1 cellular context compared by ENCODE assay signal in the genomic region with DNA sequence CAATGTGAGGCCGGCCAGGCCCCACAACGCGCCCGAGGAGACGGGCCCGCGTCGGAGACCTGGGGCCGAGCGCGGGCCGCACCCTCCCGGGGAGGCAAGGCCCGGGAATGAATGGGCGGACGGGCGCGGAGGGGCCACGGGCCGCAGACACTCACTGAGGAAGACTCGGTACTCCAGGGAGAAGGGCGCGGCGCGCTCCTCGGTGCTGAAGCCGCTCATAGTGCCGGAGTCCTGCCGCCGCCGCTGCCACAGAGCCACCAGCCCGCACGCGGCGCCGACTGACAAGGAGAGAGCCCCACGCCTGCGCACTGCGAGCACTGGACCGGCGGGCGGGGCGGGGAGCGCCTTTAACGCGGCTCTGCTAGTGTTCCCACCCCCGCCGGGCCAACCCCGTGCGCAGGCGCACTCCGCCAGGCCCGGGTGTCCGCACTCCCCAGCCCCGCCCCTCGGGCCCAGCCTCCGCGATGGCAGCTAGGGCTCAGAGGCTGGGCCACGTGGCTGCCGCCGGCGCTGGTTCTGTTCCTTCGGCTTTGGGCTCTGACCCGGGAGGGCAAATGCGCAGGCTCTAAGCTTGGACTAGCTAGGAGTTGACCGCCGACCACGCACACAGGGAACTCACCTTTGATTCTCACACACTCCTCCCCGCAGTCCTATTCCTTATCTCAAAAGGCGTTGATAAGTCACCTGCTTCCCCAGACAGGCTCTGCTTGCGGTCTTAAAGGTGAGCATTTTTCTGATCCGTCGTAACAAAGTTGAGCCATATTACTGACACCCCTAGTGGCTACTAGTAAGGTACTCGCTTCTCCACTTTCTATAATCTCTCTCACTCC.
TF ChIP-seq lines count a peak whose summit lies in the region.

PPA1 (minus strand) TSS at position 321 of the 830 bp plus-strand sequence; CDS start at position 219, 102 bp downstream.

TF ChIP-seq in HEK293, 187 proteins besides CTCF, POLR2A, EP300 and RAD21 (continued from another document and continues in another):
- TF ChIP-seq, protein P1, sequence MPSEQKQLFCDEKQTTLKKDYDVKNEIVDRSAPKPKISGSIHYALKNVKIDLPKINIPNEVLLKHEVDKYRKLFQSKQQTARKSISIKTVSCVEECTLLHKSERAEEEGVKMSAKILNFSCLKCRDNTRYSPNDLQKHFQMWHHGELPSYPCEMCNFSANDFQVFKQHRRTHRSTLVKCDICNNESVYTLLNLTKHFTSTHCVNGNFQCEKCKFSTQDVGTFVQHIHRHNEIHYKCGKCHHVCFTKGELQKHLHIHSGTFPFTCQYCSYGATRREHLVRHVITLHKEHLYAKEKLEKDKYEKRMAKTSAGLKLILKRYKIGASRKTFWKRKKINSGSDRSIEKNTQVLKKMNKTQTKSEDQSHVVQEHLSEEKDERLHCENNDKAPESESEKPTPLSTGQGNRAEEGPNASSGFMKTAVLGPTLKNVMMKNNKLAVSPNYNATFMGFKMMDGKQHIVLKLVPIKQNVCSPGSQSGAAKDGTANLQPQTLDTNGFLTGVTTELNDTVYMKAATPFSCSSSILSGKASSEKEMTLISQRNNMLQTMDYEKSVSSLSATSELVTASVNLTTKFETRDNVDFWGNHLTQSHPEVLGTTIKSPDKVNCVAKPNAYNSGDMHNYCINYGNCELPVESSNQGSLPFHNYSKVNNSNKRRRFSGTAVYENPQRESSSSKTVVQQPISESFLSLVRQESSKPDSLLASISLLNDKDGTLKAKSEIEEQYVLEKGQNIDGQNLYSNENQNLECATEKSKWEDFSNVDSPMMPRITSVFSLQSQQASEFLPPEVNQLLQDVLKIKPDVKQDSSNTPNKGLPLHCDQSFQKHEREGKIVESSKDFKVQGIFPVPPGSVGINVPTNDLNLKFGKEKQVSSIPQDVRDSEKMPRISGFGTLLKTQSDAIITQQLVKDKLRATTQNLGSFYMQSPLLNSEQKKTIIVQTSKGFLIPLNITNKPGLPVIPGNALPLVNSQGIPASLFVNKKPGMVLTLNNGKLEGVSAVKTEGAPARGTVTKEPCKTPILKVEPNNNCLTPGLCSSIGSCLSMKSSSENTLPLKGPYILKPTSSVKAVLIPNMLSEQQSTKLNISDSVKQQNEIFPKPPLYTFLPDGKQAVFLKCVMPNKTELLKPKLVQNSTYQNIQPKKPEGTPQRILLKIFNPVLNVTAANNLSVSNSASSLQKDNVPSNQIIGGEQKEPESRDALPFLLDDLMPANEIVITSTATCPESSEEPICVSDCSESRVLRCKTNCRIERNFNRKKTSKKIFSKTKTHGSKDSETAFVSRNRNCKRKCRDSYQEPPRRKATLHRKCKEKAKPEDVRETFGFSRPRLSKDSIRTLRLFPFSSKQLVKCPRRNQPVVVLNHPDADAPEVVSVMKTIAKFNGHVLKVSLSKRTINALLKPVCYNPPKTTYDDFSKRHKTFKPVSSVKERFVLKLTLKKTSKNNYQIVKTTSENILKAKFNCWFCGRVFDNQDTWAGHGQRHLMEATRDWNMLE (tag by site-specific recombination; conservative IDR thresholded peaks at IDR 0.05; ENCODE audit: low read depth) = 0 out of 2 replicates have a peak, but pooled peaks have one; percentile 16
- peak; percentile 34; the same call in 1 of the 2 replicates for TF ChIP-seq INSM2 (tag by site-specific recombination; IDR thresholded peaks at IDR 0.05)
- TF ChIP-seq ZSCAN4 (tag by site-specific recombination; IDR thresholded peaks at IDR 0.05) = peak; percentile 12; the same call in 1 of the 2 replicates
- TF ChIP-seq ZNF302 (tag by site-specific recombination; IDR thresholded peaks at IDR 0.05; ENCODE audit: low read depth) = no peak
- TF ChIP-seq GLIS1 (tag by site-specific recombination; IDR thresholded peaks at IDR 0.05) = peak; percentile 56
- TF ChIP-seq ZNF23 (tag by site-specific recombination; IDR thresholded peaks at IDR 0.05; ENCODE audit: borderline replicate concordance) = no peak
- peak; percentile 39; the same call in 1 of the 2 replicates for TF ChIP-seq ZBTB48 (tag by site-specific recombination; IDR thresholded peaks at IDR 0.05)
- peak; percentile 62 for TF ChIP-seq ZNF24 (tag by site-specific recombination; IDR thresholded peaks at IDR 0.05)
- no peak for TF ChIP-seq ZNF19 (tag by site-specific recombination; IDR thresholded peaks at IDR 0.05; ENCODE audit: low read depth)
- TF ChIP-seq ZNF600 (tag by site-specific recombination; IDR thresholded peaks at IDR 0.05) = peak; percentile 65; the same call in 1 of the 2 replicates
- TF ChIP-seq ZNF785 (tag by site-specific recombination; IDR thresholded peaks at IDR 0.05) = no peak
- no peak for TF ChIP-seq ZNF623 (tag by site-specific recombination; IDR thresholded peaks at IDR 0.05)
- TF ChIP-seq ZNF747 (tag by site-specific recombination; IDR thresholded peaks at IDR 0.05) = no peak
- TF ChIP-seq KLF17 (tag by site-specific recombination; IDR thresholded peaks at IDR 0.05) = peak; percentile 11; the same call in 1 of the 2 replicates
- peak; percentile 53; the same call in 1 of the 2 replicates for TF ChIP-seq ZBTB7A (tag by site-specific recombination; IDR thresholded peaks at IDR 0.05; ENCODE audit: low read depth)
- TF ChIP-seq, protein P2, sequence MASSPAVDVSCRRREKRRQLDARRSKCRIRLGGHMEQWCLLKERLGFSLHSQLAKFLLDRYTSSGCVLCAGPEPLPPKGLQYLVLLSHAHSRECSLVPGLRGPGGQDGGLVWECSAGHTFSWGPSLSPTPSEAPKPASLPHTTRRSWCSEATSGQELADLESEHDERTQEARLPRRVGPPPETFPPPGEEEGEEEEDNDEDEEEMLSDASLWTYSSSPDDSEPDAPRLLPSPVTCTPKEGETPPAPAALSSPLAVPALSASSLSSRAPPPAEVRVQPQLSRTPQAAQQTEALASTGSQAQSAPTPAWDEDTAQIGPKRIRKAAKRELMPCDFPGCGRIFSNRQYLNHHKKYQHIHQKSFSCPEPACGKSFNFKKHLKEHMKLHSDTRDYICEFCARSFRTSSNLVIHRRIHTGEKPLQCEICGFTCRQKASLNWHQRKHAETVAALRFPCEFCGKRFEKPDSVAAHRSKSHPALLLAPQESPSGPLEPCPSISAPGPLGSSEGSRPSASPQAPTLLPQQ (tag by site-specific recombination; IDR thresholded peaks at IDR 0.05) = peak; percentile 55
- TF ChIP-seq ZNF501 (tag by site-specific recombination; IDR thresholded peaks at IDR 0.05) = peak; percentile 47; the same call in 1 of the 2 replicates
- no peak for TF ChIP-seq ZNF426 (tag by site-specific recombination; IDR thresholded peaks at IDR 0.05)
- TF ChIP-seq ZBTB26 (tag by site-specific recombination; optimal IDR thresholded peaks at IDR 0.05) = peak; percentile 95
- TF ChIP-seq, protein P3, sequence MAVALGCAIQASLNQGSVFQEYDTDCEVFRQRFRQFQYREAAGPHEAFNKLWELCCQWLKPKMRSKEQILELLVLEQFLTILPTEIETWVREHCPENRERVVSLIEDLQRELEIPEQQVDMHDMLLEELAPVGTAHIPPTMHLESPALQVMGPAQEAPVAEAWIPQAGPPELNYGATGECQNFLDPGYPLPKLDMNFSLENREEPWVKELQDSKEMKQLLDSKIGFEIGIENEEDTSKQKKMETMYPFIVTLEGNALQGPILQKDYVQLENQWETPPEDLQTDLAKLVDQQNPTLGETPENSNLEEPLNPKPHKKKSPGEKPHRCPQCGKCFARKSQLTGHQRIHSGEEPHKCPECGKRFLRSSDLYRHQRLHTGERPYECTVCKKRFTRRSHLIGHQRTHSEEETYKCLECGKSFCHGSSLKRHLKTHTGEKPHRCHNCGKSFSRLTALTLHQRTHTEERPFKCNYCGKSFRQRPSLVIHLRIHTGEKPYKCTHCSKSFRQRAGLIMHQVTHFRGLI (tag by site-specific recombination; IDR thresholded peaks at IDR 0.05) = no peak
- peak; percentile 65 for TF ChIP-seq REST (tag by site-specific recombination; IDR thresholded peaks at IDR 0.05)
- no peak for TF ChIP-seq ZFP41 (tag by site-specific recombination; IDR thresholded peaks at IDR 0.05; ENCODE audit: borderline replicate concordance)
- TF ChIP-seq KLF10 (tag by site-specific recombination; IDR thresholded peaks at IDR 0.05) = peak; percentile 92
- peak; percentile 43 for TF ChIP-seq ZBTB8A (tag by site-specific recombination; IDR thresholded peaks at IDR 0.05)
- no peak for TF ChIP-seq MEIS1 (CRISPR knock-in tag; IDR thresholded peaks at IDR 0.05; ENCODE audit: borderline replicate concordance)
- TF ChIP-seq ZSCAN16 (tag by site-specific recombination; IDR thresholded peaks at IDR 0.05) = 0 out of 2 replicates have a peak, but pooled peaks have one; percentile 15
- peak; percentile 76; the same call in 1 of the 2 replicates for TF ChIP-seq ZXDB (tag by site-specific recombination; IDR thresholded peaks at IDR 0.05)
- no peak for TF ChIP-seq ZNF549 (tag by site-specific recombination; IDR thresholded peaks at IDR 0.05)
- TF ChIP-seq ZSCAN23 (tag by site-specific recombination; IDR thresholded peaks at IDR 0.05) = peak; percentile 59; the same call in 1 of the 2 replicates
- 0 out of 2 replicates have a peak, but pooled peaks have one; percentile 14 for TF ChIP-seq ZNF580 (tag by site-specific recombination; IDR thresholded peaks at IDR 0.05)
- no peak for TF ChIP-seq ZNF433 (tag by site-specific recombination; IDR thresholded peaks at IDR 0.05; ENCODE audit: low read depth)
- TF ChIP-seq ZNF473 (tag by site-specific recombination; IDR thresholded peaks at IDR 0.05) = no peak
- no peak for TF ChIP-seq ZNF138 (tag by site-specific recombination; IDR thresholded peaks at IDR 0.05; ENCODE audit: borderline replicate concordance)
- peak; percentile 55 for TF ChIP-seq ZNF629 (tag by site-specific recombination; IDR thresholded peaks at IDR 0.05)
- peak; percentile 98 for TF ChIP-seq ZNF335 (tag by site-specific recombination; conservative IDR thresholded peaks at IDR 0.05)
- TF ChIP-seq ZNF664 (tag by site-specific recombination; IDR thresholded peaks at IDR 0.05) = no peak
- peak; percentile 28; the same call in 1 of the 2 replicates for TF ChIP-seq EGR2 (tag by site-specific recombination; IDR thresholded peaks at IDR 0.05; ENCODE audit: low read depth)
- peak; percentile 80 for TF ChIP-seq KLF9 (tag by site-specific recombination; IDR thresholded peaks at IDR 0.05; ENCODE audit: low read depth)
- peak; percentile 76 for TF ChIP-seq KLF16 (tag by site-specific recombination; IDR thresholded peaks at IDR 0.05)
- no peak for TF ChIP-seq ZNF423 (tag by site-specific recombination; IDR thresholded peaks at IDR 0.05)
- TF ChIP-seq ZNF133 (tag by site-specific recombination; IDR thresholded peaks at IDR 0.05) = no peak
- no peak for TF ChIP-seq RBAK (tag by site-specific recombination; IDR thresholded peaks at IDR 0.05)
